9 cellular contexts compared by ENCODE assay signal in the genomic region with DNA sequence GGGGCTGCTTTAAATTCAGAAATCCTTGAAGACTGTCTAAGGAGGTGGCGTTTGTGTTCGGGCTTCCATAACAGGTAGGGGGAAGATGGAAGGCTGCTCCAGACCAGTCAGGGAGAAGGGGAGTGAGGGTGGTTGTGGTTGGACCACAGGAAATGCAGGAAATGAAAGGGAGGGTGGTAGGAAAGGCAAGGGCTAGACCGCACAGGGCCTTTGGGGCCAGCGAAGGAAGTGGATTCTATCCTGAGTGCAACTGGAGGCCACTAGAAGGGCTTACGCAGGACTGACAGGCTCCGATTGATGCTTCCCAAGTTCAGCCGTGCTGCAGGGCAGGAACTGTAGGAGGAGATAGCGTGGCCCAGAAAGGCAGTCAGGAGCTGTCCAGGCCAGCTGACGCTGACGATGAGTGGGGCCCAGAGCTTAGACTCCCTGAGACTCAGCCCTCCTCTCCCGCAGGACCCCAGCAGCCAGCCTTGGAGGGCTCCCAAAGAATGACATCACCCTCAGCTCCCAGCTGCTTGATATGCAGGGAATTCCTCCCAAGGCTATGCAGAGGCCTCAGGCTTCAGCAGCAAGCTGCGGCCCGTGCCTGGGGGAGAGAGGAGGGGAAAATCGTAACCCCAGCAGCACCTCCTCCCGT. TPM values are rescaled to one million over a fixed set of nuclear protein-coding genes. Genes with fewer than 3 reads are reported as not detected.
A peak's percentile ranks its signal among the peaks of the same experiment; 100 is the strongest.
DNase-seq lines count a peak whose midpoint lies in the region; ATAC-seq, FAIRE-seq and TF ChIP-seq lines count a peak whose summit lies in the region.
"Had no signal": no experiment of that assay in that cellular context is flagged by ENCODE, and none has a peak within 500 bp of the region (broad histone marks: within the 10 kb centered on the region; RNA-seq: fewer than 3 reads in every experiment).

No MANE protein-coding gene starts in this region.

- TF ChIP-seq EP300 in Ishikawa (IDR thresholded peaks at IDR 0.05; ENCODE audit: borderline replicate concordance) = no peak

- H3K27me3 ChIP-seq in bronchial epithelial cell (ENCODE audit: control insufficient read depth, insufficient read depth, low read length) = no peaks in the 10 kb centered on the region

- H3K27ac ChIP-seq in substantia nigra (ENCODE audit: low read depth, low read length, poor library complexity, severe bottlenecking) = peak overlapping the region; percentile 63

- no peak for DNase-seq in bronchial epithelial cell (ENCODE audit: low read depth)
- DNase-seq in islet precursor cell = peak; percentile 79
- DNase-seq in substantia nigra (lab: John Stamatoyannopoulos, UW) = peak in 47 of 49 donors; percentile 21 to 87 (median 66)
- no peak for DNase-seq in NCI-H2081 treated with DMSO at 0.1 percent for 48 hours (lab: John Stamatoyannopoulos, UW)
- no peak for DNase-seq in NCI-H2029 (lab: John Stamatoyannopoulos, UW)
- DNase-seq: activated CD4-positive, CD25-positive, alpha-beta regulatory T cell had no signal

- ATAC-seq in HG03565 (IDR thresholded peaks at IDR 0.05; ENCODE audit: unreplicated experiment) (no peak), HG03342 (IDR thresholded peaks at IDR 0.05; ENCODE audit: unreplicated experiment) (no peak)

- no peak for TF ChIP-seq CTCF in bronchial epithelial cell (IDR thresholded peaks at IDR 0.05; ENCODE audit: insufficient read depth, low read length, severe bottlenecking)

- H3K36me3 ChIP-seq in bronchial epithelial cell (ENCODE audit: control insufficient read depth, insufficient read depth, low read length) = no peaks in the 10 kb centered on the region

- FAIRE-seq in bronchial epithelial cell (lab: Jason Lieb, UNC) = peak; percentile 72

- H3K4me3 ChIP-seq in bronchial epithelial cell (ENCODE audit: low read depth, low read length) = no peak overlapping the region

- peak; percentile 17; the same call in 1 of the 2 replicates for TF ChIP-seq RAD21 in Ishikawa (IDR thresholded peaks at IDR 0.05; ENCODE audit: low read depth)

TF ChIP-seq in Ishikawa, 13 proteins besides CTCF, POLR2A, EP300 and RAD21:
- TF ChIP-seq REST (IDR thresholded peaks at IDR 0.05; ENCODE audit: low read depth) (peak; percentile 76), NFIC (IDR thresholded peaks at IDR 0.05) (no peak), ZBTB7A (IDR thresholded peaks at IDR 0.05; ENCODE audit: low read depth) (no peak)

RNA-seq across cellular contexts. Expression of gene KCNIP1, which starts 48.8 kb away (rescaled TPM):
- under 0.01 TPM in 1 of 2 replicates, not detected in the other for total RNA-seq in bronchial epithelial cell

Comparison
In these comparisons a context has a peak if more than half of its experiments do, and no peak if none do; other contexts are left out.
1. DNase-seq: peak in islet precursor cell (single experiment) and substantia nigra (47 of 49); none in bronchial epithelial cell (single experiment), NCI-H2081 treated with DMSO at 0.1 percent for 48 hours (single experiment) and NCI-H2029 (single experiment).